In the genomic region with DNA sequence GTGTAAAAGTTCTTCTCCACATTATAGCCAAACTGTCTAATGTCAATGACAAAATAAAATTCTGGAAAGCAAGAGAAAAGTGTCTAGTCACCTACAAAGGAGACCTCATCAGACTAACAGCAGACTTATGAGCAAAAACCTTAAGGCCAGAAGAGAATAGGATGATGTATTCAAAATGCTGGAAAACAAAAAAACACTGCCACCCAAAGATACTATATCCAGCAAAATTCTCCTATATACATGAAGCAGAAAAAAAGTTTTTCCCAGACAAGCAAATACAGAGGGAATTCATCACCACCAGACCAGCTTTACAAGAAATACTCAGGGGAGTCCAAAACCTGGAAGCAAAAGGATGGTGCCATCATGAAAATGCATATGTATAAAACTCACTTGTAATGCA, we compare ENCODE assay signal across 25 cellular contexts.
"Had no signal": no experiment of that assay in that cellular context is flagged by ENCODE, and none has a peak within 500 bp of the region (broad histone marks: within the 10 kb centered on the region; RNA-seq: fewer than 3 reads in every experiment).

No MANE protein-coding gene starts in this region.

- H3K4me1 ChIP-seq: neural progenitor cell, parathyroid adenoma, psoas muscle, right lobe of liver, sigmoid colon, stomach, thyroid gland, tibial nerve, upper lobe of left lung, vagina had no signal

- H3K9me3 ChIP-seq: right lobe of liver, thyroid gland had no signal

- ATAC-seq: psoas muscle; right cardiac atrium; right lobe of liver; stimulated activated effector memory CD8-positive, alpha-beta T cell treated with anti-CD3 and anti-CD28 coated beads, Interleukin-12 subunit alpha, Interleukin-12 subunit beta, amount 100 ng/mL, for 72 hours; stimulated activated naive B cell treated with anti-CD40 and anti-IgM and Interleukin-4, amounts not matched to agents 10 μg/mL and 1 μg/mL and 100 μg/mL, for 72 hours had no signal

- H3K9ac ChIP-seq: neural progenitor cell, parathyroid adenoma had no signal

- H2AFZ ChIP-seq: neural progenitor cell, parathyroid adenoma had no signal

- H3K4me3 ChIP-seq: neural progenitor cell, ovary, psoas muscle, right lobe of liver, sigmoid colon, stomach, thoracic aorta, thyroid gland, tibial nerve, upper lobe of left lung, vagina had no signal

- FAIRE-seq: urothelium cell line had no signal

- H3K4me2 ChIP-seq: neural progenitor cell had no signal

- H3K27ac ChIP-seq: neural progenitor cell, ovary, parathyroid adenoma, psoas muscle, right lobe of liver, sigmoid colon, stomach, thoracic aorta, thyroid gland, tibial nerve, upper lobe of left lung, vagina had no signal

- DNase-seq: occipital lobe; ovary; posterior cingulate gyrus; psoas muscle; right cardiac atrium; right lobe of liver; sigmoid colon; small intestine; stimulated activated CD4-positive, alpha-beta T cell treated with anti-CD3 and anti-CD28 coated beads, Interleukin-15, amount 100 ng/mL, for 24 hours; stimulated activated CD4-positive, alpha-beta T cell treated with anti-CD3 and anti-CD28 coated beads, Interleukin-2, amount 100 ng/mL, for 24 hours; stimulated activated CD4-positive, alpha-beta T cell treated with anti-CD3 and anti-CD28 coated beads, Interleukin-2, amount 100 ng/mL, for 48 hours; stimulated activated CD4-positive, alpha-beta T cell treated with anti-CD3 and anti-CD28 coated beads, Interleukin-4, amount 100 ng/mL, for 24 hours; stimulated activated naive B cell treated with anti-CD40 and anti-IgM and Interleukin-4, amounts not matched to agents 10 μg/mL and 1 μg/mL and 100 μg/mL, for 72 hours; stimulated activated naive CD4-positive, alpha-beta T cell treated with Interleukin-2 at 50 U/mL for 16 hours; stomach; thyroid gland; trophoblast cell; upper lobe of left lung had no signal

- H3K36me3 ChIP-seq: neural progenitor cell, ovary, right lobe of liver, sigmoid colon, stomach, thoracic aorta, thyroid gland, tibial nerve, upper lobe of left lung, vagina had no signal

- H3K27me3 ChIP-seq: neural progenitor cell, ovary, right lobe of liver, sigmoid colon, stomach, thyroid gland, tibial nerve, upper lobe of left lung, vagina had no signal

- H3K79me2 ChIP-seq: parathyroid adenoma had no signal
